Comparison of ENCODE assay signal across 8 cellular contexts in the genomic region with DNA sequence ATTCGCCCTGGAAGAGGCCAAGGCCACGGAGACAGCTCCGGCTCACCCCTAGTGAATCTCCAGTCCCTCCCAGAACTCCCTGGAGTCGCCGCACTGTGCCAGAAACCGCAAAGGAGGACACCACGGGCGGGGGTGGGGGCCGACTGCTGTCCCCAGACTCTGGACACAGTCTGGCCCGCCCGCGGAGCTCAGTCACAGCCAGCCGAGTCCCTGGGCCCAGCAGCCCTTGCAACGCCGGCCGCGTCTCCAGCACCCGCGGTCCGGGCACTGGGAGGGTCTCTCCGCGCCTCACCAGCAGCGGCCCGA. TPM values are rescaled to one million over a fixed set of nuclear protein-coding genes. Genes with fewer than 3 reads are reported as not detected.
A peak's percentile ranks its signal among the peaks of the same experiment; 100 is the strongest.
DNase-seq lines count a peak whose midpoint lies in the region; ATAC-seq and TF ChIP-seq lines count a peak whose summit lies in the region.

No MANE protein-coding gene starts in this region.

- H3K36me3 Mint-ChIP-seq in progenitor cell of endocrine pancreas (ENCODE audit: insufficient read depth) = peaks cover 4% of the 10 kb centered on the region

- TF ChIP-seq CTCF in progenitor cell of endocrine pancreas (IDR thresholded peaks at IDR 0.05; ENCODE audit: unreplicated experiment) = no peak

- peak overlapping the region; percentile 80 for H3K4me3 Mint-ChIP-seq in progenitor cell of endocrine pancreas (ENCODE audit: low read depth)

- DNase-seq in NCI-H2227 (lab: John Stamatoyannopoulos, UW; ENCODE audit: unreplicated experiment) = peak; percentile 11
- no peak for DNase-seq in NCI-H2227 treated with DMSO at 0.1 percent for 48 hours (lab: John Stamatoyannopoulos, UW)
- DNase-seq in activated CD8-positive, alpha-beta memory T cell treated with anti-CD3 and anti-CD28 coated beads, Interleukin-2, amount 50 U/mL, for 48 hours = peak; percentile 66
- DNase-seq in germinal center (ENCODE audit: low spot score) = peak; percentile 22
- DNase-seq in progenitor cell of endocrine pancreas (ENCODE audit: low spot score, unreplicated experiment) = peak; percentile 26
- DNase-seq in NOMO-1 treated with DMSO at 0.1 percent for 48 hours (lab: John Stamatoyannopoulos, UW; ENCODE audit: unreplicated experiment) = no peak

- ATAC-seq in HG03196 (IDR thresholded peaks at IDR 0.05; ENCODE audit: unreplicated experiment) = peak; percentile 14
- ATAC-seq in HG02678 (IDR thresholded peaks at IDR 0.05; ENCODE audit: unreplicated experiment) = no peak

- no peaks in the 10 kb centered on the region for H3K9me3 Mint-ChIP-seq in progenitor cell of endocrine pancreas (ENCODE audit: low read depth)

- peaks cover 15% of the 10 kb centered on the region for H3K4me1 Mint-ChIP-seq in progenitor cell of endocrine pancreas (ENCODE audit: low read depth)

- no peaks in the 10 kb centered on the region for H3K27me3 Mint-ChIP-seq in progenitor cell of endocrine pancreas

- H3K27ac Mint-ChIP-seq in progenitor cell of endocrine pancreas = peak overlapping the region; percentile 93

RNA-seq across cellular contexts. Expression of a gene that starts 0.5 kb away (rescaled TPM):
- 29.8 and 32.3 TPM in 2 replicates for total RNA-seq in progenitor cell of endocrine pancreas

RNA-seq across cellular contexts. Expression of a gene that starts 5.9 kb away (rescaled TPM):
- 52.2 and 53.6 TPM in 2 replicates for total RNA-seq in progenitor cell of endocrine pancreas

RNA-seq across cellular contexts. Expression of a gene that starts 17.9 kb away (rescaled TPM):
- total RNA-seq in progenitor cell of endocrine pancreas = 1.3 and 1.7 TPM in 2 replicates

RNA-seq across cellular contexts. Expression of a gene that starts 35.3 kb away (rescaled TPM):
- 64.0 and 68.4 TPM in 2 replicates for total RNA-seq in progenitor cell of endocrine pancreas

RNA-seq across cellular contexts. Expression of a gene that starts 35.6 kb away (rescaled TPM):
- total RNA-seq in progenitor cell of endocrine pancreas = 86.8 and 91.1 TPM in 2 replicates

Comparison
In these comparisons a context has a peak if more than half of its experiments do, and no peak if none do; other contexts are left out.
1. DNase-seq: peak in NCI-H2227 (single experiment), activated CD8-positive, alpha-beta memory T cell treated with anti-CD3 and anti-CD28 coated beads, Interleukin-2, amount 50 U/mL, for 48 hours (single experiment), germinal center (single experiment) and progenitor cell of endocrine pancreas (single experiment); none in NCI-H2227 treated with DMSO at 0.1 percent for 48 hours (single experiment) and NOMO-1 treated with DMSO at 0.1 percent for 48 hours (single experiment).